ENCODE assay signal across 10 cellular contexts in the genomic region with DNA sequence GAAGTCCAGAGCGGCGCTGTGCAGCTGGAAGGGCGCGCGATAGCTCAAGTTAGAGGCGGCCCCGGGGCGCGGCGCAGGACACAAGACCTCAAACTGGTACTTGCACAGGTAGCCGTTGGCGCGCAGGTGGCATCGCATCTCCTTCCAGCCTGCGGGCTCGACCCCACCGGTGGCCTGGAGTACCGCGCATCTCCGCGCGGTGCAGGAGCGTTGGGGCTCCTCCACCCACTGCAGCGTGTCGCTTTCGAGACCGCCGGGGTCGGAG. TPM values are rescaled to one million over a fixed set of nuclear protein-coding genes. Genes with fewer than 3 reads are reported as not detected.
DNase-seq lines count a peak whose midpoint lies in the region; ATAC-seq and TF ChIP-seq lines count a peak whose summit lies in the region.
"Had no signal": no experiment of that assay in that cellular context is flagged by ENCODE, and none has a peak within 500 bp of the region (broad histone marks: within the 10 kb centered on the region; RNA-seq: fewer than 3 reads in every experiment).

No MANE protein-coding gene starts in this region.

- H3K36me3 Mint-ChIP-seq in chondrocyte (ENCODE audit: low read depth): no peaks in the 10 kb centered on the region

- H3K4me3 ChIP-seq in lower leg skin (ENCODE audit: low read depth, poor library complexity, severe bottlenecking): peak overlapping the region; percentile 16
- H3K4me3 ChIP-seq: A549 had no signal

- H3K9me3 Mint-ChIP-seq in chondrocyte (ENCODE audit: low read depth): no peaks in the 10 kb centered on the region

- no peak for ATAC-seq in HG02938 (IDR thresholded peaks at IDR 0.05; ENCODE audit: unreplicated experiment)

- intact Hi-C loops in lower leg skin (cut with DNase I; ENCODE audit: low total_unique reads): no loop called here

- no peak overlapping the region for H3K27ac Mint-ChIP-seq in chondrocyte (ENCODE audit: unreplicated experiment)

- H3K27me3 Mint-ChIP-seq in chondrocyte (ENCODE audit: low read depth): peaks cover 32% of the 10 kb centered on the region

- WGBS in lower leg skin, 2 donors: 0 to 11% methylated on average over 15 to 17 of the region's 29 CpGs

- TF ChIP-seq POLR2A in lower leg skin (IDR thresholded peaks at IDR 0.05): no peak

- peaks cover 4% of the 10 kb centered on the region for H3K4me1 Mint-ChIP-seq in chondrocyte (ENCODE audit: low read depth)

- CTCF ChIA-PET in RWPE1 (lab: Yijun Ruan, JAX): no interaction called here

- H3K27ac ChIP-seq in temporal lobe (ENCODE audit: low read depth, low read length): peak overlapping the region; percentile 1
- no peak overlapping the region for H3K27ac ChIP-seq in RWPE1
- H3K27ac ChIP-seq: A549 had no signal

- DNase-seq in NCI-H510A (lab: John Stamatoyannopoulos, UW): peak; percentile 33
- DNase-seq in NCI-H510A treated with DMSO at 0.1 percent for 48 hours (lab: John Stamatoyannopoulos, UW): no peak
- DNase-seq in chondrocyte (ENCODE audit: low spot score): peak; percentile 82
- no peak for DNase-seq in lower leg skin (ENCODE audit: low spot score in 2 of 2)
- DNase-seq in RWPE1 (ENCODE audit: low spot score): no peak
- DNase-seq in NCI-H2196 (lab: John Stamatoyannopoulos, UW; ENCODE audit: unreplicated experiment): no peak
- DNase-seq: NCI-H1417 treated with DMSO at 0.1 percent for 48 hours had no signal

- H3K4me3 Mint-ChIP-seq in chondrocyte (ENCODE audit: unreplicated experiment): no peak overlapping the region

- no peak for TF ChIP-seq CTCF in chondrocyte (IDR thresholded peaks at IDR 0.05)
- TF ChIP-seq CTCF in lower leg skin (IDR thresholded peaks at IDR 0.05): no peak
- TF ChIP-seq CTCF in RWPE1 (conservative IDR thresholded peaks at IDR 0.05; ENCODE audit: low read depth): no peak

- POLR2A ChIA-PET in RWPE1 (lab: Yijun Ruan, JAX; ENCODE audit: low non-redundant PET): no interaction called here

RNA-seq across cellular contexts. Expression of gene CLEC14A, which starts 0.6 kb away (rescaled TPM):
- not detected in 3 replicates for total RNA-seq in chondrocyte
- total RNA-seq in lower leg skin: 10 to 100 TPM; 10.2 to 25.8 (median 16.9) TPM
- total RNA-seq in temporal lobe: 3.2 TPM

RNA-seq across cellular contexts. Expression of gene SSTR1, which starts 47.6 kb away (rescaled TPM):
- total RNA-seq in chondrocyte (not detected in 3 replicates), lower leg skin (1 to 10 TPM in 1 of 4 donors, under 1 TPM in 3; 0.07 to 1.2 (median 0.49) TPM), temporal lobe (12.0 TPM)

Comparison
In these comparisons a context has a peak if more than half of its experiments do, and no peak if none do; other contexts are left out.
1. DNase-seq: peak in NCI-H510A (single experiment) and chondrocyte (single experiment); none in NCI-H510A treated with DMSO at 0.1 percent for 48 hours (single experiment), lower leg skin (0 of 2), RWPE1 (single experiment) and NCI-H2196 (single experiment).